ENCODE assay signal across 19 cellular contexts in the genomic region with DNA sequence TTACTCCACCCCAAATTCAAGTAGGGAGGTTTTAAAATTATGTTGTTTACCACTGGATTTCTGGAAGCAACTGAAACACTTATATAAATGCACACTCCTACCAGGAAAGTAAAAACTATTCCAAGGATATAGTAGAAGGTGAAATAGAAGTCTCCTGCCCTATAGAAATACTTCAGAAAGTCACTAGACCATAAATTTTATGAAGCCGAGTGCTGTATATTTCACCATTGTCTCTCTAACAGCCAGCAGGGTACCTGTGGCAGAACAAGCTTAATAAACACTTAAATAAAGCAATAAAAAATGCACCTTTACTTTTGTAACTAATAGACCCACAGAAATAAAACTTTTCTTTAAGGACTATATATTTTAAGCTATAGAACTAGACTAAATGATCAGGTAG.
DNase-seq lines count a peak whose midpoint lies in the region; ATAC-seq, FAIRE-seq and TF ChIP-seq lines count a peak whose summit lies in the region.
"Had no signal": no experiment of that assay in that cellular context is flagged by ENCODE, and none has a peak within 500 bp of the region (broad histone marks: within the 10 kb centered on the region; RNA-seq: fewer than 3 reads in every experiment).

No MANE protein-coding gene starts in this region.

- TF ChIP-seq CTCF in kidney (IDR thresholded peaks at IDR 0.05; ENCODE audit: borderline replicate concordance, extremely low read depth, insufficient read depth) (no peak), transverse colon (IDR thresholded peaks at IDR 0.05) (no peak)

- 44 to 70% methylated on average over 1 of the region's 1 CpG for WGBS in transverse colon (ENCODE audit: low coverage in 1 of 2), 2 donors

- H3K4me1 ChIP-seq in kidney (ENCODE audit: control insufficient read depth in 1 of 2, insufficient read depth in 1 of 2, low read depth in 1 of 2, low read length in 2 of 2) = peaks cover 10 to 13% of the 10 kb centered on the region in 2 donors
- H3K4me1 ChIP-seq in rectal smooth muscle tissue (ENCODE audit: control insufficient read depth, insufficient read depth, low read length) = peaks cover 18% of the 10 kb centered on the region
- peaks cover 30 to 90% (median 41%) of the 10 kb centered on the region in 4 donors for H3K4me1 ChIP-seq in transverse colon
- H3K4me1 ChIP-seq: BLaER1, HAP-1 had no signal

- intact Hi-C loops in kidney (cut with DNase I) (no loop called here), transverse colon (cut with DNase I; ENCODE audit: low total_unique reads) (no loop called here)

- in situ Hi-C loops in transverse colon (cut with MboI; ENCODE audit: low pct_ligation_motif_present in 1 of 4, low pct_unique_long_range_greater_than_20kb in 1 of 4, low sequenced_read_pairs in 3 of 4) = no loop called here

- H3K4me3 ChIP-seq in kidney (ENCODE audit: low read length in 2 of 2) (no peak overlapping the region), rectal smooth muscle tissue (ENCODE audit: low read length) (no peak overlapping the region), transverse colon (no peak overlapping the region)
- H3K4me3 ChIP-seq: BLaER1, GM12878, GM23248, HAP-1 had no signal

- ATAC-seq in HG02642 (IDR thresholded peaks at IDR 0.05; ENCODE audit: poor library complexity, unreplicated experiment) = no peak
- ATAC-seq: GM12878 had no signal

- FAIRE-seq in kidney (lab: Jason Lieb, UNC) = peak; percentile 45
- FAIRE-seq: GM12878, GM19239 had no signal

- no peak overlapping the region for H3K27ac ChIP-seq in kidney (ENCODE audit: low read depth in 2 of 2, low read length in 2 of 2)
- peak overlapping the region; percentile 21 for H3K27ac ChIP-seq in rectal smooth muscle tissue (ENCODE audit: low read depth, low read length)
- peak overlapping the region; percentile 36 to 73 (median 55) for H3K27ac ChIP-seq in transverse colon
- H3K27ac ChIP-seq: 22Rv1, BLaER1, GM23248, HL-60 had no signal

- DNase-seq in DMS 273 (lab: John Stamatoyannopoulos, UW; ENCODE audit: unreplicated experiment) = peak; percentile 22
- DNase-seq in DMS 273 treated with DMSO at 0.1 percent for 48 hours (lab: John Stamatoyannopoulos, UW) = no peak
- no peak for DNase-seq in kidney
- no peak for DNase-seq in transverse colon
- no peak for DNase-seq in NCI-H510A (lab: John Stamatoyannopoulos, UW)
- DNase-seq in dermis blood vessel endothelial cell = no peak
- DNase-seq: CD4-positive, alpha-beta memory T cell; DMS53; DND-41; EL; GM23248 had no signal

- H3K9ac ChIP-seq in kidney (ENCODE audit: low read length in 2 of 2) = no peak overlapping the region
- H3K9ac ChIP-seq in rectal smooth muscle tissue (ENCODE audit: low read length) = no peak overlapping the region
- H3K9ac ChIP-seq: BLaER1, GM23248 had no signal

- no peak for TF ChIP-seq EP300 in transverse colon (IDR thresholded peaks at IDR 0.05; ENCODE audit: low read depth)

- H3K9me3 ChIP-seq in kidney (ENCODE audit: control insufficient read depth in 1 of 2, low read length in 2 of 2) (no peaks in the 10 kb centered on the region), transverse colon (no peaks in the 10 kb centered on the region)
- H3K9me3 ChIP-seq: BLaER1, HAP-1 had no signal

- no peaks in the 10 kb centered on the region for H3K36me3 ChIP-seq in kidney (ENCODE audit: control insufficient read depth in 1 of 2, insufficient read depth in 2 of 2, low read length in 2 of 2)
- H3K36me3 ChIP-seq in rectal smooth muscle tissue (ENCODE audit: control insufficient read depth, insufficient read depth, low read length) = no peaks in the 10 kb centered on the region
- H3K36me3 ChIP-seq in transverse colon = no peaks in the 10 kb centered on the region
- H3K36me3 ChIP-seq: BLaER1, HAP-1 had no signal

- TF ChIP-seq POLR2A in transverse colon (IDR thresholded peaks at IDR 0.05) = no peak

- no peaks in the 10 kb centered on the region for H3K27me3 ChIP-seq in rectal smooth muscle tissue (ENCODE audit: control insufficient read depth, insufficient read depth, low read length)
- no peaks in the 10 kb centered on the region for H3K27me3 ChIP-seq in transverse colon
- H3K27me3 ChIP-seq: BLaER1 had no signal

Comparison
In these comparisons a context has a peak if more than half of its experiments do, and no peak if none do; other contexts are left out.
1. H3K27ac ChIP-seq: peak in rectal smooth muscle tissue (single experiment) and transverse colon (4 of 4); none in kidney (0 of 2).